In genomic region chr7:140122975-140123374, GRCh38 we compare ENCODE assay signal across 26 cellular contexts.
"Had no signal": no experiment of that assay in that cellular context is flagged by ENCODE, and none has a peak within 500 bp of the region (broad histone marks: within the 10 kb centered on the region; RNA-seq: fewer than 3 reads in every experiment).

No MANE protein-coding gene starts in this region.

- ATAC-seq: sciatic nerve had no signal

- H3K4me3 ChIP-seq: breast epithelium, esophagus squamous epithelium, skin epidermis, stomach, thyroid gland, upper lobe of left lung, vagina had no signal

- H3K4me3 Mint-ChIP-seq: activated B cell treated with CpG ODN at 0.5 μM for 24 hours; activated naive CD4-positive, alpha-beta T cell treated with anti-CD3 and anti-CD28 coated beads for 36 hours; central memory CD8-positive, alpha-beta T cell; dendritic cell treated with granulocyte-macrophage colony-stimulating factor and Interleukin-4, amounts not matched to agents 40 ng/mL and 50 ng/mL, for 4 days; endodermal cell; mesothelial cell of epicardium; naive B cell; nephron progenitor cell; T-helper 2 cell treated with Interferon-gamma antibody and Interleukin-4, amounts not matched to agents 5 μg/mL and 100 μg/mL, for 36 hours had no signal

- H3K27me3 Mint-ChIP-seq: activated B cell treated with CpG ODN at 0.5 μM for 24 hours; central memory CD8-positive, alpha-beta T cell; dendritic cell treated with granulocyte-macrophage colony-stimulating factor and Interleukin-4, amounts not matched to agents 40 ng/mL and 50 ng/mL, for 4 days; naive B cell had no signal

- H3K9me3 Mint-ChIP-seq: activated B cell treated with CpG ODN at 0.5 μM for 24 hours; activated naive CD4-positive, alpha-beta T cell treated with anti-CD3 and anti-CD28 coated beads for 36 hours; central memory CD8-positive, alpha-beta T cell; dendritic cell treated with granulocyte-macrophage colony-stimulating factor and Interleukin-4, amounts not matched to agents 40 ng/mL and 50 ng/mL, for 4 days; endodermal cell; mesothelial cell of epicardium; nephron progenitor cell; T-helper 2 cell treated with Interferon-gamma antibody and Interleukin-4, amounts not matched to agents 5 μg/mL and 100 μg/mL, for 36 hours had no signal

- H3K27ac Mint-ChIP-seq: activated B cell treated with CpG ODN at 0.5 μM for 24 hours; activated naive CD4-positive, alpha-beta T cell treated with anti-CD3 and anti-CD28 coated beads for 36 hours; dendritic cell treated with granulocyte-macrophage colony-stimulating factor and Interleukin-4, amounts not matched to agents 40 ng/mL and 50 ng/mL, for 4 days; endodermal cell; mesothelial cell of epicardium; nephron progenitor cell; T-helper 2 cell treated with Interferon-gamma antibody and Interleukin-4, amounts not matched to agents 5 μg/mL and 100 μg/mL, for 36 hours had no signal

- H3K4me1 Mint-ChIP-seq: central memory CD8-positive, alpha-beta T cell; endodermal cell; mesothelial cell of epicardium; nephron progenitor cell had no signal

- DNase-seq: activated B cell treated with CpG ODN at 0.5 μM for 24 hours; activated CD4-positive, alpha-beta T cell treated with anti-CD3 and anti-CD28 coated beads, Interleukin-2, amount 50 U/mL, for 4 hours; activated CD8-positive, alpha-beta memory T cell treated with anti-CD3 and anti-CD28 coated beads, Interleukin-2, amount 50 U/mL, for 4 hours; activated effector memory CD4-positive, alpha-beta T cell treated with anti-CD3 and anti-CD28 coated beads, Interleukin-2, amount 50 U/mL, for 16 hours; activated naive CD4-positive, alpha-beta T cell treated with anti-CD3 and anti-CD28 coated beads for 36 hours; activated T-cell treated with anti-CD3 and anti-CD28 coated beads, Interleukin-2, amount 50 U/mL, for 48 hours; endodermal cell; esophagus squamous epithelium; head of caudate nucleus; hypothalamus; naive B cell; nephron progenitor cell; stimulated activated CD4-positive, alpha-beta T cell treated with anti-CD3 and anti-CD28 coated beads, Interleukin-12 subunit alpha, Interleukin-12 subunit beta, amount 100 ng/mL, for 4 hours; stimulated activated CD4-positive, alpha-beta T cell treated with anti-CD3 and anti-CD28 coated beads, Interleukin-4, amount 100 ng/mL, for 1 hour; stomach; T-helper 1 cell; thyroid gland; upper lobe of left lung had no signal
